ENCODE assay signal across 12 cellular contexts in genomic region chrX:124719060-124719459, GRCh38.
"Had no signal": no experiment of that assay in that cellular context is flagged by ENCODE, and none has a peak within 500 bp of the region (broad histone marks: within the 10 kb centered on the region; RNA-seq: fewer than 3 reads in every experiment).

No MANE protein-coding gene starts in this region.

- H3K4me3 Mint-ChIP-seq: activated CD4-positive, alpha-beta T cell treated with anti-CD3 and anti-CD28 coated beads, Interleukin-2, amount 10 ng/mL, durations not matched to agents 7 days and 5 days; activated naive CD4-positive, alpha-beta T cell treated with anti-CD3 and anti-CD28 coated beads, Interleukin-2, amount 10 ng/mL, durations not matched to agents 7 days and 5 days; activated T-helper 17 cell treated with anti-CD3 and anti-CD28 coated beads, Interleukin-2, amount 50 U/mL, for 72 hours; effector memory CD8-positive, alpha-beta T cell; neural crest cell; stimulated activated naive CD8-positive, alpha-beta T cell treated with anti-CD3 and anti-CD28 coated beads, Interleukin-15, amount 100 ng/mL, for 72 hours; type B pancreatic cell had no signal

- H3K27ac Mint-ChIP-seq: activated CD4-positive, alpha-beta T cell treated with anti-CD3 and anti-CD28 coated beads, Interleukin-2, amount 10 ng/mL, durations not matched to agents 7 days and 5 days; activated naive CD4-positive, alpha-beta T cell treated with anti-CD3 and anti-CD28 coated beads, Interleukin-2, amount 10 ng/mL, durations not matched to agents 7 days and 5 days; effector memory CD8-positive, alpha-beta T cell; stimulated activated naive CD8-positive, alpha-beta T cell treated with anti-CD3 and anti-CD28 coated beads, Interleukin-15, amount 100 ng/mL, for 72 hours; type B pancreatic cell had no signal

- H3K36me3 Mint-ChIP-seq: activated naive CD4-positive, alpha-beta T cell treated with anti-CD3 and anti-CD28 coated beads, Interleukin-2, amount 10 ng/mL, durations not matched to agents 7 days and 5 days; type B pancreatic cell had no signal

- DNase-seq: activated CD4-positive, alpha-beta T cell treated with anti-CD3 and anti-CD28 coated beads, Interleukin-2, amount 10 ng/mL, durations not matched to agents 7 days and 5 days; activated naive CD4-positive, alpha-beta T cell treated with anti-CD3 and anti-CD28 coated beads, Interleukin-2, amount 10 ng/mL, durations not matched to agents 7 days and 5 days; dermis blood vessel endothelial cell; effector memory CD8-positive, alpha-beta T cell; gastrocnemius medialis; midbrain; ovary; spleen; stimulated activated naive CD8-positive, alpha-beta T cell treated with anti-CD3 and anti-CD28 coated beads, Interleukin-15, amount 100 ng/mL, for 72 hours had no signal

- H3K27me3 Mint-ChIP-seq: activated CD4-positive, alpha-beta T cell treated with anti-CD3 and anti-CD28 coated beads, Interleukin-2, amount 10 ng/mL, durations not matched to agents 7 days and 5 days; activated naive CD4-positive, alpha-beta T cell treated with anti-CD3 and anti-CD28 coated beads, Interleukin-2, amount 10 ng/mL, durations not matched to agents 7 days and 5 days; activated T-helper 17 cell treated with anti-CD3 and anti-CD28 coated beads, Interleukin-2, amount 50 U/mL, for 72 hours; stimulated activated naive CD8-positive, alpha-beta T cell treated with anti-CD3 and anti-CD28 coated beads, Interleukin-15, amount 100 ng/mL, for 72 hours; type B pancreatic cell had no signal

- H3K9me3 Mint-ChIP-seq: activated naive CD4-positive, alpha-beta T cell treated with anti-CD3 and anti-CD28 coated beads, Interleukin-2, amount 10 ng/mL, durations not matched to agents 7 days and 5 days; activated T-helper 17 cell treated with anti-CD3 and anti-CD28 coated beads, Interleukin-2, amount 50 U/mL, for 72 hours; effector memory CD8-positive, alpha-beta T cell; stimulated activated naive CD8-positive, alpha-beta T cell treated with anti-CD3 and anti-CD28 coated beads, Interleukin-15, amount 100 ng/mL, for 72 hours; type B pancreatic cell had no signal

- H3K4me1 Mint-ChIP-seq: activated naive CD4-positive, alpha-beta T cell treated with anti-CD3 and anti-CD28 coated beads, Interleukin-2, amount 10 ng/mL, durations not matched to agents 7 days and 5 days; activated T-helper 17 cell treated with anti-CD3 and anti-CD28 coated beads, Interleukin-2, amount 50 U/mL, for 72 hours; neural crest cell had no signal
